ENCODE assay signal across 8 cellular contexts in the genomic region with DNA sequence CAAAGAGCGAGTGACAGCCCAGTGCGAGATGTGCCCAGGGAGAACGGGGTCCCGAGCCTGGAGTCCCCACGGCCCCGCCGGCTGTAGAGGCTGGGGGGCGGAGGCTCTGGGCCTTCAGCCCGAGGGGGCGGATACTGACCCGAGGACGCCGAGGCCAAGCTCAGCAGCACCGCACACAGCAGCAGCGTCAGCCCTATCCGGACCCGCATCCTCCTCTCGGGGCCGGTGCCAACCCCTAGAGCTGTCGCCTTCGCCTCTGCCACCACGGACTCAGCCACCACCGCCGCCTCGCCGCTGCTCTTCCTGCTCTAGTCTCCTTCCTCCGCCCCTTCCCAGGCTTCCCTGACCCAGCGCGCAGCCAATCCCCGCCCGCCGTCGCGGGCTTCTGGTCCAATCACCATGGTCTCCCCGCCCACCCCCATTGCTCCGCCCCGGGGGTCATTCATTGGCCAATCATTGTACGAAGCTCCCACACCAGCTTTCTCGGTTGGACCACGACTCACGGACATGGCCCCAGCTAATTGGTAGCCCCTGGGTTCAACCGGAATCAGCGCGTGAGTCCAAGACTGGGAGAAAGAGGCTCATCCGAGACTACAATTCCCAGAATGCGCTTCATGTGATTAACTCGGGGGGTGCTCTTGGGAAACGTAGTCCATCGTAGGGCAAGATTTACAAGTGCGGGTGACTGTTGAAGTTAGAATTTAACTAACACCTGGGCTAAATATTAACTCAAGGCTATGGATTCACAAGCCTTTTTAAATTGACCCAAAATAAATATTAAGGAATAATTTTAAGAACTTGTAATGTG. TPM values are rescaled to one million over a fixed set of nuclear protein-coding genes. Genes with fewer than 3 reads are reported as not detected.
A peak's percentile ranks its signal among the peaks of the same experiment; 100 is the strongest.
DNase-seq lines count a peak whose midpoint lies in the region; ATAC-seq and TF ChIP-seq lines count a peak whose summit lies in the region.

A gene (minus strand): TSS at position 318 of the 808 bp plus-strand sequence. CDS start 109 bp downstream, at position 209.

- peaks cover 0 to 3% (median 0%) of the 10 kb centered on the region in 3 donors for H3K9me3 Mint-ChIP-seq in IgD-negative memory B cell

- peaks cover 36% of the 10 kb centered on the region for H3K4me1 ChIP-seq in mononuclear cell (ENCODE audit: insufficient read depth, low read length)

- peaks cover 28 to 53% (median 44%) of the 10 kb centered on the region in 3 donors for H3K4me1 Mint-ChIP-seq in IgD-negative memory B cell

- H3K9me3 ChIP-seq in mononuclear cell (ENCODE audit: low read depth, low read length): no peaks in the 10 kb centered on the region

- TF ChIP-seq CTCF in epithelial cell of esophagus (IDR thresholded peaks at IDR 0.05; ENCODE audit: insufficient read depth, low read depth, low read length, missing control alignments): no peak

- peak; percentile 92 for ATAC-seq in GM21529 (IDR thresholded peaks at IDR 0.05; ENCODE audit: unreplicated experiment)

- no peaks in the 10 kb centered on the region for H3K27me3 ChIP-seq in mononuclear cell (ENCODE audit: insufficient read depth, low read length)

- peak; percentile 99 for DNase-seq in DMS 273 treated with DMSO at 0.1 percent for 48 hours (lab: John Stamatoyannopoulos, UW)
- peak; percentile 97 for DNase-seq in OCI-M2 (lab: John Stamatoyannopoulos, UW; ENCODE audit: unreplicated experiment)
- DNase-seq in activated T-cell treated with anti-CD3 and anti-CD28 coated beads for 4 hours: peak; percentile 100
- DNase-seq in epithelial cell of esophagus (ENCODE audit: low read depth): peak; percentile 100
- DNase-seq in stimulated activated CD8-positive, alpha-beta memory T cell treated with anti-CD3 and anti-CD28 coated beads, Interleukin-4, amount 100 ng/mL, for 1 hour (ENCODE audit: low read depth in 2 of 2, low spot score in 1 of 2): peak; percentile 97 to 98

- peaks cover 4% of the 10 kb centered on the region for H3K36me3 Mint-ChIP-seq in IgD-negative memory B cell

- H3K27ac Mint-ChIP-seq in IgD-negative memory B cell: peak within 1 kb of the TSS; percentile 72 to 97 (median 96)

- H3K4me3 ChIP-seq in epithelial cell of esophagus (ENCODE audit: low read length) (peak within 1 kb of the TSS; percentile 87), mononuclear cell (ENCODE audit: low read length) (peak within 1 kb of the TSS; percentile 83)

- H3K27me3 Mint-ChIP-seq in IgD-negative memory B cell: no peaks in the 10 kb centered on the region

- H3K4me3 Mint-ChIP-seq in IgD-negative memory B cell: peak within 1 kb of the TSS; percentile 90 to 99 (median 97)

RNA-seq across cellular contexts. Expression of the gene that starts here (rescaled TPM):
- 16.5 TPM for polyA plus RNA-seq in IgD-negative memory B cell
- total RNA-seq in mononuclear cell: 57.0 TPM

Comparison
In these comparisons a context has a peak if more than half of its experiments do, and no peak if none do; other contexts are left out.
1. Peak in every context shown above with its lines: DNase-seq, ATAC-seq and H3K4me3 ChIP-seq.